Comparison of ENCODE assay signal across 9 cellular contexts in the genomic region with DNA sequence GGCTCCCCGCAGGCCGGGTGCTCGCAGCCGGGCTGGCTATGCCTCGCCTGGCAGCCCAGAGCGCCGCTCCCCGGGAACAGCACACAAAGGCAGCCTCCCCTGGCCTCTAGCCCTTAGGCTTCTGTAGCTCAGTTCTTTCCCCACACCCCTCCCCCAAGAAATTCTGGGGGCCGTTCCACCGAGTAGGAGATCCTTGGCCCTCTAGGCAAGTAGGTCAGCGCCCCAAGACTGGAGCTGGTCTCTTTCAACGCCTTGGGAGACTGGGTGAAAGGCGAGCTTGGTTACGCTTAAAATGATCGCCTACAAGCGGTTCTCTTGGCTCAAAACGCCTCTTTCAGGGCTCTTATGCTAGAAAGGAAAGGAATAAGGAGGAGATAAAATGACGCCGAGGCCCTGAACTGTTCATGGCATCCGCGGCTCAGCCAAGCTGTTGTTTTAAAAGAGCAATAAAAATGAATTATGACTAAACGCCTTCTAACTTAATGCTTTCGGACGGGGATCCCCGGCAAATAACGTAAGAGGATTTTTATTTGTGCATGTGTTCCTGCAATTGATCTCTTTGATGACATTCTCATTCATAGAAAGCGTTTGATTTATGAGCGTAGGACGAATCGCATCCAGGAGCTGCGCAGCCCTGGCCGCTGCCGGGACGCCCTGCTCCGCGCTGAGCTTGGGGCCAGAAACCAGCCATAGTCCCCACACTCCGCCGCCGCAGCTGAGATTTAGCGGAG. TPM values are rescaled to one million over a fixed set of nuclear protein-coding genes. Genes with fewer than 3 reads are reported as not detected.
DNase-seq lines count a peak whose midpoint lies in the region; ATAC-seq and TF ChIP-seq lines count a peak whose summit lies in the region.
"Had no signal": no experiment of that assay in that cellular context is flagged by ENCODE, and none has a peak within 500 bp of the region (broad histone marks: within the 10 kb centered on the region; RNA-seq: fewer than 3 reads in every experiment).

No MANE protein-coding gene starts in this region.

- POLR2A ChIA-PET in Panc1 (lab: Charles Lee): interaction anchor here (0.5 to 4.0 kb wide), 10 partner anchors 16 to 1161 kb away, joined by 3 to 21 read pairs (median 4); no protein-coding TSS in a partner anchor

- CTCF ChIA-PET in Panc1 (lab: Charles Lee): interaction anchor here (0.6 to 1.4 kb wide), 5 partner anchors 11 to 238 kb away, joined by 3 to 7 read pairs (median 5); no protein-coding TSS in a partner anchor

- H3K9me3 ChIP-seq in Panc1 (ENCODE audit: control insufficient read depth, insufficient read depth, low read depth, low read length) (no peaks in the 10 kb centered on the region), parathyroid adenoma (ENCODE audit: control insufficient read depth, low read length) (no peaks in the 10 kb centered on the region), HAP-1 (no peaks in the 10 kb centered on the region), BE2C (no peaks in the 10 kb centered on the region; the same call in 1 of the 2 replicates)

- intact Hi-C loops in Panc1 (cut with micrococcal nuclease; ENCODE audit: unreplicated experiment): loop anchor here (10.0 kb wide), 1 partner anchor 64 kb away; no protein-coding TSS in a partner anchor

- peaks cover 9% of the 10 kb centered on the region; the same call in 1 of the 2 replicates for H3K36me3 ChIP-seq in Panc1 (ENCODE audit: control insufficient read depth, insufficient read depth, low read length)
- no peaks in the 10 kb centered on the region for H3K36me3 ChIP-seq in parathyroid adenoma (ENCODE audit: control insufficient read depth, insufficient read depth, low read length)
- H3K36me3 ChIP-seq in HAP-1 (replicated peaks): peaks cover 5% of the 10 kb centered on the region; the same call in 1 of the 2 replicates
- H3K36me3 ChIP-seq in BE2C: no peaks in the 10 kb centered on the region

- TSS peak; percentile 48 for BruUV-seq in Panc1 (replicated peaks; lab: Mats Ljungman, UMichigan)

- TF ChIP-seq CTCF in Panc1 (IDR thresholded peaks at IDR 0.05): no peak; the same call in 1 of the 2 replicates
- no peak for TF ChIP-seq CTCF in fibroblast of mammary gland (conservative IDR thresholded peaks at IDR 0.05; ENCODE audit: control insufficient read depth, insufficient read depth, low read depth, low read length)
- TF ChIP-seq CTCF in parathyroid adenoma (IDR thresholded peaks at IDR 0.05): no peak
- TF ChIP-seq CTCF in BE2C (IDR thresholded peaks at IDR 0.05; ENCODE audit: low read depth, low read length): no peak

- peak overlapping the region; percentile 99 for H3K27ac ChIP-seq in Panc1 (ENCODE audit: low read length)
- H3K27ac ChIP-seq in parathyroid adenoma: peak overlapping the region; percentile 24

- H3K4me3 ChIP-seq in Panc1 (ENCODE audit: low read depth in 2 of 2, low read length in 2 of 2): peak overlapping the region; percentile 85 to 93
- H3K4me3 ChIP-seq in fibroblast of mammary gland (ENCODE audit: control insufficient read depth, low read depth, low read length): peak overlapping the region; percentile 93
- H3K4me3 ChIP-seq in parathyroid adenoma (ENCODE audit: low read depth, low read length): peak overlapping the region; percentile 97
- H3K4me3 ChIP-seq in HAP-1: no peak overlapping the region
- H3K4me3 ChIP-seq in BE2C (ENCODE audit: low read depth, low read length): no peak overlapping the region

- in situ Hi-C loops in Panc1 (cut with HindIII; ENCODE audit: low pct_unique_long_range_greater_than_20kb, low sequenced_read_pairs): no loop called here
- in situ Hi-C loops in HAP-1 (cut with MboI; ENCODE audit: low sequenced_read_pairs): no loop called here

- H2AFZ ChIP-seq in parathyroid adenoma: no peak overlapping the region

- peak; percentile 49 for ATAC-seq in Panc1
- ATAC-seq in HG03280 (IDR thresholded peaks at IDR 0.05; ENCODE audit: unreplicated experiment): no peak

- H3K4me2 ChIP-seq in parathyroid adenoma (ENCODE audit: low read length): peak overlapping the region; percentile 86

- H3K27me3 ChIP-seq in Panc1 (ENCODE audit: control insufficient read depth, insufficient read depth, low read length): no peaks in the 10 kb centered on the region
- no peaks in the 10 kb centered on the region for H3K27me3 ChIP-seq in parathyroid adenoma (ENCODE audit: control insufficient read depth, insufficient read depth, low read length)
- no peaks in the 10 kb centered on the region for H3K27me3 ChIP-seq in HAP-1 (ENCODE audit: low read depth)
- peaks cover 99% of the 10 kb centered on the region for H3K27me3 ChIP-seq in BE2C

- no peaks in the 10 kb centered on the region for H3K79me2 ChIP-seq in parathyroid adenoma

- peak; percentile 89 for DNase-seq in COLO668 (lab: John Stamatoyannopoulos, UW; ENCODE audit: unreplicated experiment)
- no peak for DNase-seq in Panc1 (ENCODE audit: low read depth, low spot score)
- peak; percentile 93 for DNase-seq in fibroblast of mammary gland (ENCODE audit: low read depth)
- DNase-seq in HAP-1 (ENCODE audit: low spot score in 2 of 2): no peak
- no peak for DNase-seq in NCI-H146 treated with DMSO at 0.1 percent for 48 hours (lab: John Stamatoyannopoulos, UW; ENCODE audit: unreplicated experiment)
- DNase-seq in BE2C: no peak
- DNase-seq: NCI-H524 had no signal

- H3K4me1 ChIP-seq in Panc1 (ENCODE audit: control insufficient read depth, insufficient read depth, low read length): peaks cover 55% of the 10 kb centered on the region
- H3K4me1 ChIP-seq in parathyroid adenoma: no peaks in the 10 kb centered on the region
- peaks cover 33% of the 10 kb centered on the region for H3K4me1 ChIP-seq in HAP-1
- no peaks in the 10 kb centered on the region for H3K4me1 ChIP-seq in BE2C

- H3K9ac ChIP-seq in parathyroid adenoma: no peak overlapping the region

RNA-seq across cellular contexts. Expression of a gene that starts 2.9 kb away (rescaled TPM):
- total RNA-seq in Panc1 (2021; ENCODE audit: unreplicated experiment): 8.8 TPM
- 5.3 TPM for polyA plus RNA-seq in Panc1 (2012; ENCODE audit: insufficient read length)
- polyA plus RNA-seq in BE2C (2012; ENCODE audit: insufficient read depth, insufficient read length, low read depth): not detected

RNA-seq across cellular contexts. Expression of a gene that starts 3.8 kb away (rescaled TPM):
- 2.9 TPM for total RNA-seq in Panc1 (2021; ENCODE audit: unreplicated experiment)
- polyA plus RNA-seq in Panc1 (2012; ENCODE audit: insufficient read length): 0.84 TPM
- not detected for polyA plus RNA-seq in BE2C (2012; ENCODE audit: insufficient read depth, insufficient read length, low read depth)

RNA-seq across cellular contexts. Expression of a gene that starts 31.9 kb away (rescaled TPM):
- 0.39 TPM for total RNA-seq in Panc1 (2021; ENCODE audit: unreplicated experiment)
- polyA plus RNA-seq in Panc1 (2012; ENCODE audit: insufficient read length): 0.45 TPM
- not detected for polyA plus RNA-seq in BE2C (2012; ENCODE audit: insufficient read depth, insufficient read length, low read depth)

RNA-seq across cellular contexts. Expression of a gene that starts 44.8 kb away (rescaled TPM):
- 3.9 TPM for total RNA-seq in Panc1 (2021; ENCODE audit: unreplicated experiment)
- polyA plus RNA-seq in Panc1 (2012; ENCODE audit: insufficient read length): 3.0 TPM
- polyA plus RNA-seq in BE2C (2012; ENCODE audit: insufficient read depth, insufficient read length, low read depth): not detected

RNA-seq across cellular contexts. Expression of a gene that starts 48.9 kb away (rescaled TPM):
- total RNA-seq in Panc1 (2021; ENCODE audit: unreplicated experiment): 3.3 TPM
- polyA plus RNA-seq in Panc1 (2012; ENCODE audit: insufficient read length): 4.8 TPM
- not detected for polyA plus RNA-seq in BE2C (2012; ENCODE audit: insufficient read depth, insufficient read length, low read depth)

Comparison
In these comparisons a context has a peak if more than half of its experiments do, and no peak if none do; other contexts are left out.
1. DNase-seq: peak in COLO668 (single experiment) and fibroblast of mammary gland (single experiment); none in Panc1 (single experiment), HAP-1 (0 of 2), NCI-H146 treated with DMSO at 0.1 percent for 48 hours (single experiment) and BE2C (single experiment).
2. H3K4me3 ChIP-seq: peak in Panc1 (2 of 2), fibroblast of mammary gland (single experiment) and parathyroid adenoma (single experiment); none in HAP-1 (single experiment) and BE2C (single experiment).